In the genomic region with DNA sequence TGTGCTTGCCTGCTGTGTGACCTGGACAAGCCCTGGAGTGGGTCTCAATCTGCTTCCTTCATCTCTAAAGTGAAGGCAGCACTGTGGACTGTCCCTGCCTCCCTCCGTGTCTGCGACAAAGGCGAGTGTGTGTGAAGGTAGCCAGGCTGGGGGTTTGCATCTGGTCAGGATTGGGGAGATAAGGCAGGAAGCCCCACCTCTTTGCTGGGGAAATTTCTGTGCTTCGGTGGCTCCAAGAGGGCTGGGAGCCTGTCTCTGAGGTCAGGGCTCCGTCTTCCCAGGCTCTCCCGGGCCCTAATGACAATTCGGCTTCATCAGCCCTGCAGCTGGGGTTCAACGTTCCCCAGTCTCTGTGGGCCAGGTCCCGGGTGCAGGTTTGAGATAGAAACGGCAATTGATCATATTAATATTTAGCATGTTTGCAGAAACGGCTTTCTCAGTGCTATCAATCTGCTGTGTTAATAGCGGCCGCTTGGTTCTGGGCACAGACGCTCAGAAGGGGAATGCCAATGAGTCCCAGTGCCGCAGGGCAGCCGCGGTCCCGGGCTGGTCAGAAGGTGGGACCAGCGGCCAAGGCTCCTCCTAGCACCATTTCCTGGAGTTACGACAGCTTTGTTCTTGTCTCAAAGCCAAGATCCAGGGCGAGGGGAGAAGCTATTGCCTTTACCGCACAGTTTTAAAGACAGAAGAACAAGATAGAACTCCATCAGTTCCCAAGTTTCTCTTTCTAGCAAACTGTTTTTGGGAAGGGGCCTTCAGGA, we compare ENCODE assay signal across 10 cellular contexts.
DNase-seq lines count a peak whose midpoint lies in the region; ATAC-seq and TF ChIP-seq lines count a peak whose summit lies in the region.
"Had no signal": no experiment of that assay in that cellular context is flagged by ENCODE, and none has a peak within 500 bp of the region (broad histone marks: within the 10 kb centered on the region; RNA-seq: fewer than 3 reads in every experiment).

No MANE protein-coding gene starts in this region.

- peaks cover 53 to 59% (median 55%) of the 10 kb centered on the region in 4 donors for H3K4me1 ChIP-seq in esophagus muscularis mucosa
- peaks cover 15% of the 10 kb centered on the region for H3K4me1 ChIP-seq in mesodermal cell (ENCODE audit: control insufficient read depth, insufficient read depth, low read length, poor library complexity, severe bottlenecking)
- peaks cover 6 to 64% (median 60%) of the 10 kb centered on the region in 4 donors for H3K4me1 ChIP-seq in tibial artery

- intact Hi-C loops in esophagus muscularis mucosa (cut with DNase I) (loop anchor here (5.0 kb wide), 1 partner anchor 143 kb away; no protein-coding TSS in a partner anchor), tibial artery (cut with DNase I; ENCODE audit: low total_unique reads) (loop anchor here (5.0 kb wide), 2 partner anchors 47 to 102 kb away; no protein-coding TSS in a partner anchor)

- H3K27me3 ChIP-seq in esophagus muscularis mucosa: peaks cover 0 to 9% (median 0%) of the 10 kb centered on the region in 4 donors
- H3K27me3 ChIP-seq in tibial artery: no peaks in the 10 kb centered on the region
- H3K27me3 ChIP-seq: Peyer's patch had no signal

- no peak for ATAC-seq in GM21423 (IDR thresholded peaks at IDR 0.05; ENCODE audit: unreplicated experiment)
- ATAC-seq in GM18867 (IDR thresholded peaks at IDR 0.05; ENCODE audit: unreplicated experiment): no peak
- ATAC-seq in HG02571 (IDR thresholded peaks at IDR 0.05; ENCODE audit: unreplicated experiment): no peak
- ATAC-seq: stimulated activated naive CD8-positive, alpha-beta T cell treated with anti-CD3 and anti-CD28 coated beads, Interleukin-15, Interleukin-2, amounts not matched to agents 100 U/mL and 50 U/mL, for 24 hours had no signal

- peak; percentile 32 for DNase-seq in NOMO-1 treated with DMSO at 0.1 percent for 48 hours (lab: John Stamatoyannopoulos, UW; ENCODE audit: unreplicated experiment)
- peak; percentile 94 for DNase-seq in esophagus muscularis mucosa (ENCODE audit: extremely low spot score)
- DNase-seq in tibial artery: peak; percentile 87 to 95
- DNase-seq in NCI-H526 (lab: John Stamatoyannopoulos, UW): no peak
- DNase-seq: stimulated activated naive CD8-positive, alpha-beta T cell treated with anti-CD3 and anti-CD28 coated beads, Interleukin-15, Interleukin-2, amounts not matched to agents 100 U/mL and 50 U/mL, for 24 hours had no signal

- TF ChIP-seq EP300 in esophagus muscularis mucosa (IDR thresholded peaks at IDR 0.05): no peak

- H3K27ac ChIP-seq in esophagus muscularis mucosa (replicated peaks in 1 of 4) (peak overlapping the region in 3 of 4 donors; percentile 18 to 54 (median 33)), mesodermal cell (ENCODE audit: low read depth, low read length, severe bottlenecking) (peak overlapping the region; percentile 13), tibial artery (peak overlapping the region; percentile 88)
- H3K27ac ChIP-seq: Peyer's patch had no signal

- H3K4me3 ChIP-seq in esophagus muscularis mucosa (peak overlapping the region in 1 of 4 donors; percentile 3), mesodermal cell (ENCODE audit: extremely low read depth, insufficient read depth, low read length, poor library complexity, severe bottlenecking) (no peak overlapping the region), tibial artery (peak overlapping the region; percentile 12 to 40)
- H3K4me3 ChIP-seq: Peyer's patch had no signal

- 54% methylated on average over 22 of the region's 22 CpGs for WGBS in esophagus muscularis mucosa
- WGBS in mesodermal cell (ENCODE audit: insufficient coverage in 2 of 2), 2 experiments: 90 to 93% methylated on average over 21 to 22 of the region's 22 CpGs

- TF ChIP-seq POLR2A in esophagus muscularis mucosa (IDR thresholded peaks at IDR 0.05; ENCODE audit: low read depth): no peak

- H3K9me3 ChIP-seq in esophagus muscularis mucosa: no peaks in the 10 kb centered on the region
- H3K9me3 ChIP-seq in mesodermal cell (ENCODE audit: control insufficient read depth, low read length): no peaks in the 10 kb centered on the region
- no peaks in the 10 kb centered on the region for H3K9me3 ChIP-seq in tibial artery
- H3K9me3 ChIP-seq: Peyer's patch had no signal

- H3K36me3 ChIP-seq in esophagus muscularis mucosa (no peaks in the 10 kb centered on the region), mesodermal cell (ENCODE audit: control insufficient read depth, insufficient read depth, low read length) (no peaks in the 10 kb centered on the region), tibial artery (no peaks in the 10 kb centered on the region)
- H3K36me3 ChIP-seq: Peyer's patch had no signal

- TF ChIP-seq CTCF in esophagus muscularis mucosa (IDR thresholded peaks at IDR 0.05) (no peak), tibial artery (IDR thresholded peaks at IDR 0.05) (peak; percentile 17 to 43)

Comparison
In these comparisons a context has a peak if more than half of its experiments do, and no peak if none do; other contexts are left out.
1. DNase-seq: peak in NOMO-1 treated with DMSO at 0.1 percent for 48 hours (single experiment), esophagus muscularis mucosa (single experiment) and tibial artery (2 of 2); none in NCI-H526 (0 of 2).
2. H3K27ac ChIP-seq: peak in every context shown above with its lines; median percentile 88 in tibial artery; 33 in esophagus muscularis mucosa; 13 in mesodermal cell.
3. CTCF ChIP-seq: peak in tibial artery (2 of 2); none in esophagus muscularis mucosa (0 of 3).